Comparison of ENCODE assay signal across 19 cellular contexts in genomic region chr7:46695045-46695708, GRCh38.
A peak's percentile ranks its signal among the peaks of the same experiment; 100 is the strongest.
DNase-seq lines count a peak whose midpoint lies in the region; ATAC-seq and TF ChIP-seq lines count a peak whose summit lies in the region.
"Had no signal": no experiment of that assay in that cellular context is flagged by ENCODE, and none has a peak within 500 bp of the region (broad histone marks: within the 10 kb centered on the region; RNA-seq: fewer than 3 reads in every experiment).

No MANE protein-coding gene starts in this region.

- H3K4me3 ChIP-seq in adipocyte (ENCODE audit: low read length) (no peak overlapping the region), Caco-2 (ENCODE audit: low read depth, low read length) (no peak overlapping the region)
- H3K4me3 ChIP-seq: ascending aorta, heart right ventricle had no signal

- H3K4ac ChIP-seq in H9 (ENCODE audit: low read depth, low read length), result no peak overlapping the region

- no peak overlapping the region for H3K56ac ChIP-seq in H9 (ENCODE audit: insufficient read length, low read depth, low read length)

- no peak overlapping the region for H4K91ac ChIP-seq in H9 (ENCODE audit: insufficient read length, low read depth, low read length)

- BruUV-seq in Caco-2 (replicated peaks; lab: Mats Ljungman, UMichigan), result no TSS peak

- no peak overlapping the region for H3K14ac ChIP-seq in H9 (ENCODE audit: insufficient read depth, low read length)

- H3K36me3 Mint-ChIP-seq in H9 (ENCODE audit: insufficient read depth in 1 of 3, low read depth in 3 of 3) (no peaks in the 10 kb centered on the region), Caco-2 (ENCODE audit: insufficient read depth, unreplicated experiment) (no peaks in the 10 kb centered on the region), osteocyte (ENCODE audit: unreplicated experiment) (no peaks in the 10 kb centered on the region)

- no peak overlapping the region for H3K23ac ChIP-seq in H9 (ENCODE audit: insufficient read length, low read depth, low read length)

- in situ Hi-C loops in ACHN (cut with HindIII; ENCODE audit: low pct_ligation_motif_present, low pct_unique_long_range_greater_than_20kb, low sequenced_read_pairs), result no loop called here

- H3K27ac Mint-ChIP-seq in H9 (no peak overlapping the region), Caco-2 (ENCODE audit: unreplicated experiment) (no peak overlapping the region), osteocyte (ENCODE audit: unreplicated experiment) (no peak overlapping the region)

- no peak overlapping the region for H2BK120ac ChIP-seq in H9 (ENCODE audit: low read depth, low read length, poor library complexity, severe bottlenecking)

- H3K9me3 ChIP-seq in H9 (ENCODE audit: control insufficient read depth, low read depth, low read length) (no peaks in the 10 kb centered on the region), adipocyte (ENCODE audit: control insufficient read depth, low read length) (no peaks in the 10 kb centered on the region), Caco-2 (no peaks in the 10 kb centered on the region; the same call in 1 of the 2 replicates)
- H3K9me3 ChIP-seq: ascending aorta had no signal

- H3K4me1 Mint-ChIP-seq in H9 (no peaks in the 10 kb centered on the region), Caco-2 (ENCODE audit: low read depth, unreplicated experiment) (no peaks in the 10 kb centered on the region), osteocyte (ENCODE audit: unreplicated experiment) (peaks cover 4% of the 10 kb centered on the region)

- no peak overlapping the region for H2BK5ac ChIP-seq in H9 (ENCODE audit: insufficient read length, low read length)

- H4K8ac ChIP-seq in H9 (replicated peaks; ENCODE audit: insufficient read length, low read depth, low read length), result no peak overlapping the region

- H3K18ac ChIP-seq in H9 (ENCODE audit: insufficient read length, low read depth, low read length), result no peak overlapping the region

- H3K9me3 Mint-ChIP-seq in H9 (no peaks in the 10 kb centered on the region; a peak in 1 of 5 replicates), Caco-2 (ENCODE audit: unreplicated experiment) (no peaks in the 10 kb centered on the region), osteocyte (ENCODE audit: unreplicated experiment) (peaks cover under 1% of the 10 kb centered on the region)

- no peak overlapping the region for H2BK20ac ChIP-seq in H9 (ENCODE audit: low read depth, low read length, poor library complexity, severe bottlenecking)

- WGBS in H9 (ENCODE audit: extremely low coverage, insufficient read length, low lambda C conversion rate), result no CpG with 5 or more reads among the region's 3 CpGs

- H2BK12ac ChIP-seq in H9 (ENCODE audit: insufficient read length, low read depth, low read length), result no peak overlapping the region

- H3K4me2 ChIP-seq in H9 (ENCODE audit: insufficient read depth, insufficient read length, low read length), result no peak overlapping the region

- DNase-seq in ACHN (peak; percentile 30), H9 (no peak), adipocyte (ENCODE audit: low read depth) (peak; percentile 18), left lobe of liver (ENCODE audit: low spot score) (peak; percentile 77), Caco-2 (no peak), osteocyte (ENCODE audit: extremely low spot score, unreplicated experiment) (no peak)
- DNase-seq in activated CD4-positive, alpha-beta T cell treated with anti-CD3 and anti-CD28 coated beads, Interleukin-2, amount 50 U/mL, for 48 hours, result no peak
- DNase-seq: activated CD4-positive, CD25-positive, alpha-beta regulatory T cell treated with anti-CD3 and anti-CD28 coated beads, Interleukin-2, amount 50 U/mL, for 72 hours; activated T-cell treated with anti-CD3 and anti-CD28 coated beads, Interleukin-2, amount 50 U/mL, for 48 hours; DND-41; effector CD4-positive, alpha-beta T cell; heart right ventricle; Kasumi-1; NCI-H2029; NCI-H82; stimulated activated CD4-positive, alpha-beta T cell treated with anti-CD3 and anti-CD28 coated beads, Interleukin-15, amount 100 ng/mL, for 24 hours; SW 1271 had no signal

- no peaks in the 10 kb centered on the region; the same call in 1 of the 2 replicates for H3K4me1 ChIP-seq in H9 (ENCODE audit: insufficient read depth, low read length)
- H3K4me1 ChIP-seq in adipocyte (ENCODE audit: control insufficient read depth, insufficient read depth, low read length), result no peaks in the 10 kb centered on the region
- H3K4me1 ChIP-seq in Caco-2, result no peaks in the 10 kb centered on the region
- H3K4me1 ChIP-seq: ascending aorta, heart right ventricle had no signal

- H3K27ac ChIP-seq in H9 (ENCODE audit: insufficient read length, low read depth, low read length), result no peak overlapping the region
- H3K27ac ChIP-seq: ascending aorta, heart right ventricle had no signal

- CTCF ChIA-PET in Caco-2 (lab: Charles Lee), result interaction anchor here (0.6 kb wide), 1 partner anchor 483 kb away, joined by 3 read pairs; no protein-coding TSS in a partner anchor

- no peaks in the 10 kb centered on the region for H3K36me3 ChIP-seq in adipocyte (ENCODE audit: control insufficient read depth, insufficient read depth, low read length, severe bottlenecking)
- H3K36me3 ChIP-seq in Caco-2 (ENCODE audit: control insufficient read depth, insufficient read depth, low read length), result no peaks in the 10 kb centered on the region
- H3K36me3 ChIP-seq: ascending aorta, heart right ventricle had no signal

- H4K20me1 ChIP-seq in H9 (ENCODE audit: control insufficient read depth, insufficient read depth, insufficient read length), result no peaks in the 10 kb centered on the region

- H3K23me2 ChIP-seq in H9 (ENCODE audit: insufficient read length, low read depth, low read length, poor library complexity, severe bottlenecking), result no peaks in the 10 kb centered on the region

- no peaks in the 10 kb centered on the region for H3K79me2 ChIP-seq in H9 (ENCODE audit: insufficient read depth, low read length)

- POLR2A ChIA-PET in Caco-2 (lab: Charles Lee), result no interaction called here

- H4K5ac ChIP-seq in H9 (ENCODE audit: insufficient read length, low read depth, low read length), result no peak overlapping the region

- H3K4me3 Mint-ChIP-seq in H9, result no peak overlapping the region
- H3K4me3 Mint-ChIP-seq in Caco-2 (ENCODE audit: unreplicated experiment), result no peak overlapping the region
- no peak overlapping the region for H3K4me3 Mint-ChIP-seq in osteocyte (ENCODE audit: unreplicated experiment)

- H3K27me3 ChIP-seq in H9 (ENCODE audit: insufficient read depth, low read length), result no peaks in the 10 kb centered on the region
- no peaks in the 10 kb centered on the region for H3K27me3 ChIP-seq in adipocyte (replicated peaks; ENCODE audit: control insufficient read depth, insufficient read depth, low read length)
- H3K27me3 ChIP-seq in Caco-2 (replicated peaks; ENCODE audit: control insufficient read depth, insufficient read depth, low read length), result no peaks in the 10 kb centered on the region
- H3K27me3 ChIP-seq: ascending aorta, heart right ventricle had no signal

- H2BK15ac ChIP-seq in H9 (ENCODE audit: low read depth, low read length), result no peak overlapping the region

- peak; percentile 100 for ATAC-seq in left lobe of liver
- ATAC-seq in HG03378 (IDR thresholded peaks at IDR 0.05; ENCODE audit: unreplicated experiment), result no peak
- ATAC-seq: heart right ventricle had no signal

- peak overlapping the region; percentile 65 for H2AFZ ChIP-seq in H9 (ENCODE audit: low read length)

- no peaks in the 10 kb centered on the region for H3K79me1 ChIP-seq in H9 (ENCODE audit: insufficient read depth, low read depth, low read length, poor library complexity, severe bottlenecking)

- intact Hi-C loops in Caco-2 (cut with micrococcal nuclease; ENCODE audit: unreplicated experiment), result loop anchor here (5.0 kb wide), 1 partner anchor 392 kb away; no protein-coding TSS in a partner anchor

- H3K9ac ChIP-seq in H9 (ENCODE audit: extremely low read depth, insufficient read length, low read length) (no peak overlapping the region), adipocyte (ENCODE audit: low read length) (no peak overlapping the region)

- H2AK5ac ChIP-seq in H9 (ENCODE audit: insufficient read length, low read length), result no peak overlapping the region

- H3K27me3 Mint-ChIP-seq in H9 (ENCODE audit: low read depth), result no peaks in the 10 kb centered on the region
- H3K27me3 Mint-ChIP-seq in Caco-2 (ENCODE audit: insufficient read depth, unreplicated experiment), result no peaks in the 10 kb centered on the region
- H3K27me3 Mint-ChIP-seq in osteocyte (ENCODE audit: unreplicated experiment), result no peaks in the 10 kb centered on the region

- no peak overlapping the region for H3T11ph ChIP-seq in H9 (ENCODE audit: low read length)

- TF ChIP-seq CTCF in H9 (conservative IDR thresholded peaks at IDR 0.05) (peak; percentile 35; the same call in 2 of the 3 replicates), Caco-2 (IDR thresholded peaks at IDR 0.05; ENCODE audit: insufficient read depth in 1 of 2, low read depth in 1 of 2, low read length in 1 of 2, severe bottlenecking in 1 of 2, unreplicated experiment in 1 of 2) (peak in 1 of 2 experiments; percentile 6), osteocyte (IDR thresholded peaks at IDR 0.05) (no peak)

Comparison
In these comparisons a context has a peak if more than half of its experiments do, and no peak if none do; other contexts are left out.
1. DNase-seq: peak in ACHN (single experiment), adipocyte (single experiment) and left lobe of liver (single experiment); none in H9 (single experiment), Caco-2 (0 of 2), activated CD4-positive, alpha-beta T cell treated with anti-CD3 and anti-CD28 coated beads, Interleukin-2, amount 50 U/mL, for 48 hours (0 of 2) and osteocyte (single experiment).